In genomic region chr1:83976920-83977319, GRCh38 we compare ENCODE assay signal across 23 cellular contexts. TPM values are rescaled to one million over a fixed set of nuclear protein-coding genes. Genes with fewer than 3 reads are reported as not detected.
DNase-seq lines count a peak whose midpoint lies in the region; ATAC-seq, FAIRE-seq and TF ChIP-seq lines count a peak whose summit lies in the region.
"Had no signal": no experiment of that assay in that cellular context is flagged by ENCODE, and none has a peak within 500 bp of the region (broad histone marks: within the 10 kb centered on the region; RNA-seq: fewer than 3 reads in every experiment).

No MANE protein-coding gene starts in this region.

- no peaks in the 10 kb centered on the region for H4K20me1 ChIP-seq in IMR-90 (ENCODE audit: insufficient read depth, low read length)
- H4K20me1 ChIP-seq: BLaER1 treated with 17β-estradiol and CSF1 and Interleukin-3, amounts not matched to agents 10 nM and 100 nM had no signal

- H3K4me1 ChIP-seq in A549: no peaks in the 10 kb centered on the region
- no peaks in the 10 kb centered on the region for H3K4me1 ChIP-seq in IMR-90 (ENCODE audit: control insufficient read depth, insufficient read depth, low read length)
- H3K4me1 ChIP-seq in small intestine (ENCODE audit: control insufficient read depth in 2 of 2, insufficient read depth in 1 of 2, low read depth in 1 of 2, low read length in 1 of 2): no peaks in the 10 kb centered on the region
- H3K4me1 ChIP-seq: BE2C; BLaER1 treated with 17β-estradiol and CSF1 and Interleukin-3, amounts not matched to agents 10 nM and 100 nM had no signal

- H3K27me3 ChIP-seq in IMR-90 (ENCODE audit: control insufficient read depth, insufficient read depth, low read length) (no peaks in the 10 kb centered on the region), small intestine (ENCODE audit: control insufficient read depth in 2 of 2, insufficient read depth in 2 of 2, low read length in 2 of 2) (no peaks in the 10 kb centered on the region)
- H3K27me3 ChIP-seq: BE2C; BLaER1 treated with 17β-estradiol and CSF1 and Interleukin-3, amounts not matched to agents 10 nM and 100 nM had no signal

- H4K8ac ChIP-seq in IMR-90 (ENCODE audit: low read depth in 2 of 2, low read length in 2 of 2): no peak overlapping the region

- FAIRE-seq in A549 (lab: Jason Lieb, UNC) (no peak), small intestine (lab: Jason Lieb, UNC) (peak; percentile 10)
- FAIRE-seq: GM12878, GM19239, H1 had no signal

- H3K4me3 ChIP-seq in A549 (no peak overlapping the region), IMR-90 (ENCODE audit: insufficient read depth, low read depth, low read length) (no peak overlapping the region), small intestine (ENCODE audit: low read depth in 1 of 2, low read length in 2 of 2) (no peak overlapping the region)
- H3K4me3 ChIP-seq: BLaER1 treated with 17β-estradiol and CSF1 and Interleukin-3, amounts not matched to agents 10 nM and 100 nM; GM12878; GM23248 had no signal

- WGBS in A549 (ENCODE audit: missing lambda C conversion rate): 55% methylated on average over 4 of the region's 4 CpGs
- 100% methylated on average over 1 of the region's 4 CpGs; no CpG with 5 or more reads in 1 of the 2 experiments for WGBS in IMR-90 (ENCODE audit: extremely low coverage in 2 of 2, insufficient read length in 1 of 2), 2 experiments
- 81 to 89% (median 84%) methylated on average over 4 of the region's 4 CpGs for WGBS in small intestine, 3 donors

- no peak overlapping the region for H2AK5ac ChIP-seq in IMR-90 (ENCODE audit: low read depth, low read length)

- H3K14ac ChIP-seq in IMR-90 (replicated peaks; ENCODE audit: low read depth, low read length): no peak overlapping the region

- no TSS peak for BruUV-seq in IMR-90 (replicated peaks; lab: Mats Ljungman, UMichigan)

- H2BK5ac ChIP-seq in IMR-90 (ENCODE audit: low read depth, low read length, poor library complexity, severe bottlenecking): no peak overlapping the region

- TF ChIP-seq EP300 in A549 (IDR thresholded peaks at IDR 0.05): no peak

- H3K27ac ChIP-seq in A549 (no peak overlapping the region), IMR-90 (ENCODE audit: insufficient read depth, low read length) (no peak overlapping the region), small intestine (ENCODE audit: low read depth in 1 of 2, low read length in 1 of 2) (no peak overlapping the region)
- H3K27ac ChIP-seq: BLaER1 treated with 17β-estradiol and CSF1 and Interleukin-3, amounts not matched to agents 10 nM and 100 nM; GM23248 had no signal

- intact Hi-C loops in IMR-90 (cut with micrococcal nuclease): no loop called here

- H2AFZ ChIP-seq in IMR-90 (replicated peaks; ENCODE audit: low read length, poor library complexity): no peak overlapping the region
- H2AFZ ChIP-seq: GM23248 had no signal

- H3K23ac ChIP-seq in IMR-90 (ENCODE audit: low read depth, low read length): no peak overlapping the region

- no peak for TF ChIP-seq CTCF in A549 (IDR thresholded peaks at IDR 0.05)
- no peak for TF ChIP-seq CTCF in IMR-90 (conservative IDR thresholded peaks at IDR 0.05; ENCODE audit: low read depth, low read length)
- TF ChIP-seq CTCF in glutamatergic neuron (IDR thresholded peaks at IDR 0.05; ENCODE audit: partially characterized antibody, unreplicated experiment): no peak

- dilution Hi-C loops in IMR-90 (cut with HindIII; ENCODE audit: low sequenced_read_pairs, unreplicated experiment): no loop called here

- TF ChIP-seq POLR2A in A549 (IDR thresholded peaks at IDR 0.05; ENCODE audit: low read length) (no peak), IMR-90 (IDR thresholded peaks at IDR 0.05; ENCODE audit: low read depth, low read length) (no peak)

- no peaks in the 10 kb centered on the region for H3K9me1 ChIP-seq in IMR-90 (ENCODE audit: insufficient read depth, low read length)

- H2BK15ac ChIP-seq in IMR-90 (ENCODE audit: low read depth, low read length): no peak overlapping the region

- H3K36me3 ChIP-seq in IMR-90 (ENCODE audit: control insufficient read depth, insufficient read depth, low read length) (no peaks in the 10 kb centered on the region), small intestine (ENCODE audit: control insufficient read depth in 2 of 2, insufficient read depth in 2 of 2, low read length in 2 of 2) (no peaks in the 10 kb centered on the region)
- H3K36me3 ChIP-seq: BE2C; BLaER1 treated with 17β-estradiol and CSF1 and Interleukin-3, amounts not matched to agents 10 nM and 100 nM had no signal

- no peak overlapping the region for H4K5ac ChIP-seq in IMR-90 (ENCODE audit: low read depth, low read length)

- TF ChIP-seq RAD21 in A549 (conservative IDR thresholded peaks at IDR 0.05 in 1 of 2, IDR thresholded peaks at IDR 0.05 in 1 of 2) (no peak), IMR-90 (IDR thresholded peaks at IDR 0.05; ENCODE audit: low read length) (no peak)

- H3K36me3 Mint-ChIP-seq in glutamatergic neuron (ENCODE audit: unreplicated experiment): peaks cover 5% of the 10 kb centered on the region
- H3K36me3 Mint-ChIP-seq: CD14-positive monocyte; CD8-positive, alpha-beta memory T cell had no signal

- peaks cover 4% of the 10 kb centered on the region for H3K9me3 Mint-ChIP-seq in glutamatergic neuron (ENCODE audit: unreplicated experiment)
- H3K9me3 Mint-ChIP-seq: CD4-positive, alpha-beta T cell had no signal

- H3K9me3 ChIP-seq in A549 (no peaks in the 10 kb centered on the region), IMR-90 (ENCODE audit: control insufficient read depth, insufficient read depth, low read length) (no peaks in the 10 kb centered on the region), small intestine (ENCODE audit: control insufficient read depth, low read depth) (no peaks in the 10 kb centered on the region)
- H3K9me3 ChIP-seq: BE2C; BLaER1 treated with 17β-estradiol and CSF1 and Interleukin-3, amounts not matched to agents 10 nM and 100 nM had no signal

- peaks cover 3% of the 10 kb centered on the region for H3K27me3 Mint-ChIP-seq in glutamatergic neuron (ENCODE audit: unreplicated experiment)

- H2BK20ac ChIP-seq in IMR-90 (ENCODE audit: low read depth, low read length): no peak overlapping the region

- peaks cover 23% of the 10 kb centered on the region for H3K4me1 Mint-ChIP-seq in glutamatergic neuron (ENCODE audit: low read depth, unreplicated experiment)
- H3K4me1 Mint-ChIP-seq: CD14-positive monocyte; CD8-positive, alpha-beta memory T cell had no signal

- no peak overlapping the region for H4K91ac ChIP-seq in IMR-90 (ENCODE audit: insufficient read depth, low read depth, low read length)

- ATAC-seq in A549: no peak
- no peak for ATAC-seq in IMR-90 (ENCODE audit: low read depth)
- no peak for ATAC-seq in GM21367 (IDR thresholded peaks at IDR 0.05; ENCODE audit: unreplicated experiment)
- ATAC-seq in GM21423 (IDR thresholded peaks at IDR 0.05; ENCODE audit: unreplicated experiment): no peak
- ATAC-seq: GM12878 had no signal

- H3K27ac Mint-ChIP-seq in glutamatergic neuron (ENCODE audit: unreplicated experiment): peak overlapping the region; percentile 90
- H3K27ac Mint-ChIP-seq: CD14-positive monocyte; CD4-positive, alpha-beta T cell; CD8-positive, alpha-beta memory T cell had no signal

- no peak overlapping the region for H3K9ac ChIP-seq in IMR-90 (ENCODE audit: low read depth, low read length)
- H3K9ac ChIP-seq: BLaER1 treated with 17β-estradiol and CSF1 and Interleukin-3, amounts not matched to agents 10 nM and 100 nM; GM23248 had no signal

- no peak overlapping the region for H3K4ac ChIP-seq in IMR-90 (ENCODE audit: low read depth, low read length)

- H3K18ac ChIP-seq in IMR-90 (ENCODE audit: low read depth, low read length): no peak overlapping the region

- CTCF ChIA-PET in A549 (lab: Yijun Ruan, JAX) (no interaction called here), IMR-90 (lab: Yijun Ruan, JAX) (no interaction called here)

- no peak overlapping the region for H3K56ac ChIP-seq in IMR-90 (ENCODE audit: extremely low read depth, insufficient read depth, low read length)

- in situ Hi-C loops in IMR-90 (cut with MboI; ENCODE audit: low sequenced_read_pairs): no loop called here

- no peak overlapping the region for H3K4me2 ChIP-seq in A549
- H3K4me2 ChIP-seq in IMR-90 (ENCODE audit: low read depth, low read length): no peak overlapping the region
- H3K4me2 ChIP-seq: BLaER1 treated with 17β-estradiol and CSF1 and Interleukin-3, amounts not matched to agents 10 nM and 100 nM had no signal

- H2AK9ac ChIP-seq in IMR-90 (replicated peaks; ENCODE audit: low read depth, low read length, poor library complexity): no peak overlapping the region

- no peak overlapping the region for H2BK120ac ChIP-seq in IMR-90 (ENCODE audit: low read depth, low read length)

- DNase-seq in A549 (ENCODE audit: low read depth in 1 of 2, low spot score in 1 of 2): no peak
- DNase-seq in IMR-90: no peak
- DNase-seq in glutamatergic neuron: no peak
- DNase-seq in small intestine: no peak
- DNase-seq in DMS79 treated with DMSO at 0.1 percent for 48 hours (lab: John Stamatoyannopoulos, UW): no peak
- DNase-seq: ACHN; AML-193; CD4-positive, alpha-beta T cell; CD8-positive, alpha-beta memory T cell; DMS53; DND-41; GDM1; GM23248; H7; HCEC 1CT had no signal

- H3K79me1 ChIP-seq in IMR-90 (ENCODE audit: low read depth in 1 of 2, low read length in 2 of 2): peaks cover 5 to 10% of the 10 kb centered on the region in 2 experiments; a peak in 3 of 4 replicates

- no peak overlapping the region for H3K4me3 Mint-ChIP-seq in glutamatergic neuron (ENCODE audit: unreplicated experiment)
- H3K4me3 Mint-ChIP-seq: CD14-positive monocyte; CD4-positive, alpha-beta T cell; CD8-positive, alpha-beta memory T cell had no signal

- POLR2A ChIA-PET in A549 (lab: Yijun Ruan, JAX) (no interaction called here), IMR-90 (lab: Charles Lee; ENCODE audit: unreplicated experiment) (no interaction called here)

TF ChIP-seq in A549, 52 proteins besides CTCF, POLR2A, EP300 and RAD21 (continues in another document):
- peak; percentile 28 for TF ChIP-seq MAFK (IDR thresholded peaks at IDR 0.05; ENCODE audit: partially characterized antibody)
- no peak for TF ChIP-seq ZFP36 (IDR thresholded peaks at IDR 0.05; ENCODE audit: borderline replicate concordance, partially characterized antibody)

TF ChIP-seq in IMR-90, 13 proteins besides CTCF, POLR2A, EP300 and RAD21 (continues in another document):
- TF ChIP-seq RCOR1 (IDR thresholded peaks at IDR 0.05; ENCODE audit: insufficient replicate concordance, low read length) (no peak), MAZ (IDR thresholded peaks at IDR 0.05; ENCODE audit: borderline replicate concordance, low read depth, low read length) (no peak), RFX5 (IDR thresholded peaks at IDR 0.05; ENCODE audit: low read depth, low read length) (no peak)

RNA-seq across cellular contexts. Expression of gene TTLL7, which starts 22.0 kb away (rescaled TPM):
- 5.7 and 6.1 TPM in 2 replicates for polyA plus RNA-seq in A549 (2011; rRNA removed)
- polyA plus RNA-seq in A549 (2012; cell fraction: cytosol; rRNA removed): 0.89 and 1.1 TPM in 2 replicates
- polyA plus RNA-seq in A549 (2012; cell fraction: nucleus; rRNA removed): 0.81 and 1.5 TPM in 2 replicates
- polyA plus RNA-seq in A549 (2017; fragmentation: RNase III; extraction: RNeasy Plus Mini Kit Qiagen cat#74134 plus additional on column Dnase treatment): 1.6 to 2.3 TPM (median 1.8 TPM) in 3 replicates
- 2.4 and 2.7 TPM in 2 replicates for polyA minus RNA-seq in A549 (2011; rRNA and poly(A)+ RNA removed)
- total RNA-seq in IMR-90 (2012; rRNA removed): 8.1 and 13.3 TPM in 2 replicates
- polyA plus RNA-seq in IMR-90 (2012; rRNA removed): 4.2 and 5.7 TPM in 2 replicates
- polyA plus RNA-seq in IMR-90 (2012; cell fraction: cytosol; rRNA removed): 1.4 and 1.5 TPM in 2 replicates
- 3.4 and 23.3 TPM in 2 replicates for polyA plus RNA-seq in IMR-90 (2012; cell fraction: nucleus; rRNA removed; ENCODE audit: low replicate concordance)
- total RNA-seq in glutamatergic neuron (ENCODE audit: unreplicated experiment): 123 TPM
- 1 to 10 TPM in 1 of 3 donors, under 1 TPM in 1, not detected in 1; 0.54 to 1.6 TPM for polyA plus RNA-seq in small intestine
- total RNA-seq: CD4-positive, alpha-beta T cell had no signal
